1 cellular context compared by ENCODE assay signal in the genomic region with DNA sequence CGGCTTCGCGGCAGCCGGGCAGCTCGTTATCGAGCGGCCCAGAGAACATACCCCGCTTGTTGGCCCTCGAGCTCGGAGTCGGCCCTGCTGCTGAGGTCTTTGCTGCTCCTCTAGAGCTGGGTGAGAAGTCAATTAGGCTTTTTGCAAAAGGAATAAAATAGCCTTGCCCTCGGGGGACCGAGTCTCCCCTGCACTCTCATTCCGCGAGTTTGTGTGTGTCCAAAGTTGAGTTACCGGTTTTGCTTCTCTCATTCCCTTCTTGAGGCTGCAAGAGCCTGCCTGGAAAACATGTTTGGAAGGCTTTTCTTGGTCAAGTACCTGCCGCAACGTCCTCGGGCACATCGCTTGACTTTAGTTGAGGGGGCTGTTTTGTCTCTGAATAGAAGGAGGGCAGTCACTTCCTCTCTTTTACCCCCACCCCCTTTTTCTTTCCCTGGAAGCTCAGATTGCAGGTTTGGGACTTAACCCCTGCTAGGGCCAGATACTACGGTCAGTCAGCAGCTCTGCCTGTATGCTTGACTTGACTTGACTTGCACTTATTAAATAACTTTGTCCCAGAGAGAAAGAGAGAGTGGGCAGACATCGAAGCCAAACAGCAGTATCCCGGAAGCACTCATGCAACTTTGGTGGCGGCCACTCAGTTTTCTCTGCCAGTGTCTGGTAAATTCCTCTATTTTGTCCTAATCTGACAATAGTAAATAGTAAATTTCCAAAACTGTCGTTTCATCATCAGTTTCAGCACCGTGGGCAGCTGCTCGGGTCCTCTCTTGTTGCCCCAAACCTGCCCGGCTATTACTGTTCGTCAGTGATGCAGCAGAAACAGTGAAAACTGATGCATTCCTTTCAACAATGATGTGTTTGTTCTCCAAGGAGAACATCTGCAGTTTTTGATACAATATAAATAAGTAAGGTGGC.
TF ChIP-seq lines count a peak whose summit lies in the region.

No MANE protein-coding gene starts in this region.

TF ChIP-seq in SK-N-SH treated with all-trans-retinoic acid at 6 μM for 48 hours, 23 proteins besides CTCF, POLR2A, EP300 and RAD21 (continued from another document):
- TF ChIP-seq, protein P1, sequence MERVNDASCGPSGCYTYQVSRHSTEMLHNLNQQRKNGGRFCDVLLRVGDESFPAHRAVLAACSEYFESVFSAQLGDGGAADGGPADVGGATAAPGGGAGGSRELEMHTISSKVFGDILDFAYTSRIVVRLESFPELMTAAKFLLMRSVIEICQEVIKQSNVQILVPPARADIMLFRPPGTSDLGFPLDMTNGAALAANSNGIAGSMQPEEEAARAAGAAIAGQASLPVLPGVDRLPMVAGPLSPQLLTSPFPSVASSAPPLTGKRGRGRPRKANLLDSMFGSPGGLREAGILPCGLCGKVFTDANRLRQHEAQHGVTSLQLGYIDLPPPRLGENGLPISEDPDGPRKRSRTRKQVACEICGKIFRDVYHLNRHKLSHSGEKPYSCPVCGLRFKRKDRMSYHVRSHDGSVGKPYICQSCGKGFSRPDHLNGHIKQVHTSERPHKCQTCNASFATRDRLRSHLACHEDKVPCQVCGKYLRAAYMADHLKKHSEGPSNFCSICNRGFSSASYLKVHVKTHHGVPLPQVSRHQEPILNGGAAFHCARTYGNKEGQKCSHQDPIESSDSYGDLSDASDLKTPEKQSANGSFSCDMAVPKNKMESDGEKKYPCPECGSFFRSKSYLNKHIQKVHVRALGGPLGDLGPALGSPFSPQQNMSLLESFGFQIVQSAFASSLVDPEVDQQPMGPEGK (CRISPR knock-in tag; IDR thresholded peaks at IDR 0.05; ENCODE audit: borderline replicate concordance), result no peak
- TF ChIP-seq TOX (CRISPR knock-in tag; IDR thresholded peaks at IDR 0.05; ENCODE audit: borderline replicate concordance) (no peak), BACH2 (CRISPR knock-in tag; IDR thresholded peaks at IDR 0.05; ENCODE audit: borderline replicate concordance) (no peak), CSDC2 (CRISPR knock-in tag; IDR thresholded peaks at IDR 0.05) (no peak)
